In the genomic region with DNA sequence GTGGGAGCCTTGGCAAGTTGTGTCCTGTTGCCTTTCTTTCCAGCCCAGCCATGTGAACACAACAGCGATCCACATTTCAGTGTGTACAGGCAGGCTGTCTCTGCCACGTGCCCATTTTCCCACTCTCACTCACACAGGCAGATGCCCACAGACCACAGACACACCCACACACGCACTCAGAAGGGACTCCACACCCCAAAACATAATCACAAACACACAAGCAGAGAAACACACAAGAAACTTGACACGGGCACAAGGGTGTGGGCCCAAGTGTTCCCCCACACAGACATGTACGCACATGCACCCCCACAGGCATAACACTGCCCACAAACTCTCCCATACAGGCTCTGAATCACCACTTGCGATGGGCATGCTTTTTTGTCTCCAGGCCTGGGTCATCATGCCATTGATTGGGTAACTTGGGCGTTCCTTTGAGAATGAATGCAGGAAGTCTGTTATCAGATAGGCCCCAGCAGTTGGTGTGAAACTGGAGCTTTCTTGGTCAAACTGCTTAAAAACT, we compare ENCODE assay signal across 8 cellular contexts.
A peak's percentile ranks its signal among the peaks of the same experiment; 100 is the strongest.
DNase-seq lines count a peak whose midpoint lies in the region; ATAC-seq and TF ChIP-seq lines count a peak whose summit lies in the region.

No MANE protein-coding gene starts in this region.

- H3K4me1 Mint-ChIP-seq in natural killer cell: peaks cover 23 to 29% of the 10 kb centered on the region in 2 donors

- no peak overlapping the region for H3K9ac ChIP-seq in Karpas-422 (ENCODE audit: low read length)

- no peaks in the 10 kb centered on the region for H3K36me3 ChIP-seq in brain microvascular endothelial cell (replicated peaks)
- no peaks in the 10 kb centered on the region for H3K36me3 ChIP-seq in Karpas-422 (ENCODE audit: insufficient read depth, low read length)

- no peak overlapping the region for H3K27ac ChIP-seq in brain microvascular endothelial cell
- H3K27ac ChIP-seq in Karpas-422 (ENCODE audit: low read length): no peak overlapping the region

- H3K79me2 ChIP-seq in Karpas-422 (ENCODE audit: low read length): peaks cover 14% of the 10 kb centered on the region; the same call in 1 of the 2 replicates

- peak overlapping the region; percentile 74 for H3K4me3 Mint-ChIP-seq in natural killer cell

- no peaks in the 10 kb centered on the region for H3K9me2 ChIP-seq in Karpas-422 (replicated peaks; ENCODE audit: insufficient read depth, low read length)

- ATAC-seq in HG02943 (IDR thresholded peaks at IDR 0.05; ENCODE audit: low read depth, unreplicated experiment) (peak; percentile 53), natural killer cell (peak; percentile 87 to 94 (median 88)), GM19328 (IDR thresholded peaks at IDR 0.05; ENCODE audit: unreplicated experiment) (no peak), GM19351 (IDR thresholded peaks at IDR 0.05; ENCODE audit: unreplicated experiment) (no peak)

- H3K4me2 ChIP-seq in Karpas-422 (ENCODE audit: low read depth, low read length, poor library complexity, severe bottlenecking): no peak overlapping the region

- no peaks in the 10 kb centered on the region for H3K9me3 Mint-ChIP-seq in natural killer cell

- peak overlapping the region; percentile 30 for H3K4me3 ChIP-seq in GM12865 (ENCODE audit: low read depth, low read length)
- no peak overlapping the region for H3K4me3 ChIP-seq in brain microvascular endothelial cell (ENCODE audit: low read depth, low read length)
- no peak overlapping the region for H3K4me3 ChIP-seq in Karpas-422 (ENCODE audit: low read length)

- DNase-seq in GM12865 (ENCODE audit: low read depth) (peak; percentile 64), SW480 (ENCODE audit: low spot score) (peak; percentile 1), brain microvascular endothelial cell (peak; percentile 50), natural killer cell (peak; percentile 53), Karpas-422 (no peak)

- H2AFZ ChIP-seq in Karpas-422 (ENCODE audit: low read length): no peak overlapping the region

- peak overlapping the region; percentile 85 to 97 for H3K27ac Mint-ChIP-seq in natural killer cell

- intact Hi-C loops in natural killer cell (cut with micrococcal nuclease): no loop called here

- H3K27me3 ChIP-seq in brain microvascular endothelial cell (replicated peaks): no peaks in the 10 kb centered on the region
- H3K27me3 ChIP-seq in Karpas-422 (ENCODE audit: low read length): no peaks in the 10 kb centered on the region

- in situ Hi-C loops in brain microvascular endothelial cell (cut with HindIII; ENCODE audit: low pct_ligation_motif_present, low sequenced_read_pairs): no loop called here

- TF ChIP-seq CTCF in GM12865 (IDR thresholded peaks at IDR 0.05; ENCODE audit: insufficient read depth, low read depth, low read length, missing control alignments): no peak
- no peak for TF ChIP-seq CTCF in brain microvascular endothelial cell (IDR thresholded peaks at IDR 0.05; ENCODE audit: low read depth, low read length, missing control alignments)
- TF ChIP-seq CTCF in natural killer cell (IDR thresholded peaks at IDR 0.05): no peak

- H3K36me3 Mint-ChIP-seq in natural killer cell: no peaks in the 10 kb centered on the region

- no peaks in the 10 kb centered on the region for H4K20me1 ChIP-seq in Karpas-422 (ENCODE audit: insufficient read depth, low read depth, low read length)

- H3K9me3 ChIP-seq in Karpas-422 (ENCODE audit: low read length): no peaks in the 10 kb centered on the region

- peaks cover 5% of the 10 kb centered on the region for H3K4me1 ChIP-seq in Karpas-422 (ENCODE audit: low read length)

- H3K27me3 Mint-ChIP-seq in natural killer cell (ENCODE audit: low read depth in 2 of 2): no peaks in the 10 kb centered on the region

Comparison
In these comparisons a context has a peak if more than half of its experiments do, and no peak if none do; other contexts are left out.
1. ATAC-seq: peak in HG02943 (single experiment) and natural killer cell (3 of 3); none in GM19328 (single experiment) and GM19351 (single experiment).